18 cellular contexts compared by ENCODE assay signal in genomic region chr3:143414571-143415253, GRCh38.
DNase-seq lines count a peak whose midpoint lies in the region; ATAC-seq, FAIRE-seq and TF ChIP-seq lines count a peak whose summit lies in the region.
"Had no signal": no experiment of that assay in that cellular context is flagged by ENCODE, and none has a peak within 500 bp of the region (broad histone marks: within the 10 kb centered on the region; RNA-seq: fewer than 3 reads in every experiment).

No MANE protein-coding gene starts in this region.

- H4K20me1 ChIP-seq in BLaER1, result no peaks in the 10 kb centered on the region

- H3K4me3 Mint-ChIP-seq in activated T-helper 17 cell treated with anti-CD3 and anti-CD28 coated beads, Interleukin-2, amount 50 U/mL, for 72 hours, result no peak overlapping the region
- H3K4me3 Mint-ChIP-seq: T-helper 1 cell treated with Interleukin-12 subunit alpha and Interleukin-12 subunit beta and Interleukin-4 antibody, amounts not matched to agents 30 μg/mL and 1 μg/mL, for 36 hours had no signal

- H3K9ac ChIP-seq in BLaER1, result no peak overlapping the region

- H3K27ac ChIP-seq in BLaER1, result peak overlapping the region; percentile 8; the same call in 1 of the 2 replicates
- H3K27ac ChIP-seq in small intestine (ENCODE audit: low read depth in 1 of 2, low read length in 1 of 2), result no peak overlapping the region
- H3K27ac ChIP-seq: PC-9, RWPE1 had no signal

- H3K9me3 ChIP-seq in BLaER1 (peaks cover 9% of the 10 kb centered on the region; the same call in 1 of the 2 replicates), small intestine (ENCODE audit: control insufficient read depth, low read depth) (no peaks in the 10 kb centered on the region)

- 67 to 82% (median 77%) methylated on average over 2 of the region's 2 CpGs for WGBS in small intestine, 3 donors

- H3K4me2 ChIP-seq in BLaER1, result peak overlapping the region; percentile 69
- H3K4me2 ChIP-seq: PC-9 had no signal

- H3K4me1 ChIP-seq in BLaER1, result peaks cover 56% of the 10 kb centered on the region
- no peaks in the 10 kb centered on the region for H3K4me1 ChIP-seq in small intestine (ENCODE audit: control insufficient read depth in 2 of 2, insufficient read depth in 1 of 2, low read depth in 1 of 2, low read length in 1 of 2)

- no peaks in the 10 kb centered on the region for H3K27me3 ChIP-seq in BLaER1
- H3K27me3 ChIP-seq in small intestine (ENCODE audit: control insufficient read depth in 2 of 2, insufficient read depth in 2 of 2, low read length in 2 of 2), result no peaks in the 10 kb centered on the region

- ATAC-seq in HG02610 (IDR thresholded peaks at IDR 0.05; ENCODE audit: unreplicated experiment) (peak; percentile 36), GM21515 (IDR thresholded peaks at IDR 0.05; ENCODE audit: unreplicated experiment) (no peak)
- ATAC-seq in activated T-helper 17 cell treated with anti-CD3 and anti-CD28 coated beads, Interleukin-2, amount 50 U/mL, for 72 hours (replicated peaks), result peak; percentile 53

- H3K9me3 Mint-ChIP-seq in activated T-helper 17 cell treated with anti-CD3 and anti-CD28 coated beads, Interleukin-2, amount 50 U/mL, for 72 hours, result no peaks in the 10 kb centered on the region
- H3K9me3 Mint-ChIP-seq: T-helper 1 cell treated with Interleukin-12 subunit alpha and Interleukin-12 subunit beta and Interleukin-4 antibody, amounts not matched to agents 30 μg/mL and 1 μg/mL, for 36 hours had no signal

- no peaks in the 10 kb centered on the region for H3K36me3 Mint-ChIP-seq in activated T-helper 17 cell treated with anti-CD3 and anti-CD28 coated beads, Interleukin-2, amount 50 U/mL, for 72 hours (ENCODE audit: low read depth)

- no peak overlapping the region for H3K27ac Mint-ChIP-seq in activated T-helper 17 cell treated with anti-CD3 and anti-CD28 coated beads, Interleukin-2, amount 50 U/mL, for 72 hours
- H3K27ac Mint-ChIP-seq: T-helper 1 cell treated with Interleukin-12 subunit alpha and Interleukin-12 subunit beta and Interleukin-4 antibody, amounts not matched to agents 30 μg/mL and 1 μg/mL, for 36 hours had no signal

- no peaks in the 10 kb centered on the region for H3K36me3 ChIP-seq in BLaER1
- no peaks in the 10 kb centered on the region for H3K36me3 ChIP-seq in small intestine (ENCODE audit: control insufficient read depth in 2 of 2, insufficient read depth in 2 of 2, low read length in 2 of 2)

- no peak overlapping the region; the same call in 1 of the 2 replicates for H3K4me3 ChIP-seq in BLaER1
- no peak overlapping the region for H3K4me3 ChIP-seq in GM12865 (ENCODE audit: low read depth, low read length)
- no peak overlapping the region for H3K4me3 ChIP-seq in small intestine (ENCODE audit: low read depth in 1 of 2, low read length in 2 of 2)
- H3K4me3 ChIP-seq: PC-9 had no signal

- no peak for TF ChIP-seq CTCF in GM12865 (IDR thresholded peaks at IDR 0.05; ENCODE audit: insufficient read depth, low read depth, low read length, missing control alignments)

- peaks cover 5% of the 10 kb centered on the region for H3K4me1 Mint-ChIP-seq in activated T-helper 17 cell treated with anti-CD3 and anti-CD28 coated beads, Interleukin-2, amount 50 U/mL, for 72 hours

- no peak for FAIRE-seq in small intestine (lab: Jason Lieb, UNC)

- H3K27me3 Mint-ChIP-seq in activated T-helper 17 cell treated with anti-CD3 and anti-CD28 coated beads, Interleukin-2, amount 50 U/mL, for 72 hours, result no peaks in the 10 kb centered on the region

- DNase-seq in GM12865 (ENCODE audit: low read depth), result peak; percentile 9
- DNase-seq in putamen (ENCODE audit: low spot score), result no peak
- DNase-seq in small intestine, result no peak
- no peak for DNase-seq in AG20443 (ENCODE audit: low spot score)
- DNase-seq: EL, KG1, NCI-H1417, NCI-H187, NCI-H2107, NCI-H510A, NCI-H748 treated with DMSO at 0.1 percent for 48 hours, PC-9 had no signal
